In genomic region chr5:95822408-95823240, GRCh38 we compare ENCODE assay signal across 8 cellular contexts. TPM values are rescaled to one million over a fixed set of nuclear protein-coding genes. Genes with fewer than 3 reads are reported as not detected.
DNase-seq lines count a peak whose midpoint lies in the region; ATAC-seq and TF ChIP-seq lines count a peak whose summit lies in the region.

Gene GLRX, minus strand, starts transcription at chr5:95822726. Its CDS starts 64 bp downstream, at chr5:95822662.

- peak within 1 kb of the TSS; percentile 98 for H3K4me3 Mint-ChIP-seq in natural killer cell treated with Interleukin-12 subunit alpha and Interleukin-12 subunit beta and Interleukin-15 and Interleukin-18, amount 100 ng/mL, for 72 hours

- no peaks in the 10 kb centered on the region for H3K9me3 Mint-ChIP-seq in natural killer cell treated with Interleukin-12 subunit alpha and Interleukin-12 subunit beta and Interleukin-15 and Interleukin-18, amount 100 ng/mL, for 72 hours

- H3K9me3 ChIP-seq in OCI-LY3 (ENCODE audit: insufficient read depth, low read length) (no peaks in the 10 kb centered on the region), vagina (no peaks in the 10 kb centered on the region)

- H3K27me3 Mint-ChIP-seq in natural killer cell treated with Interleukin-12 subunit alpha and Interleukin-12 subunit beta and Interleukin-15 and Interleukin-18, amount 100 ng/mL, for 72 hours: no peaks in the 10 kb centered on the region

- no peak for TF ChIP-seq CTCF in OCI-LY3 (IDR thresholded peaks at IDR 0.05; ENCODE audit: low read depth, low read length)
- no peak for TF ChIP-seq CTCF in vagina (IDR thresholded peaks at IDR 0.05)

- intact Hi-C loops in vagina (cut with DNase I): loop anchor here (2.0 kb wide), 1 partner anchor 20 kb away; no protein-coding TSS in a partner anchor

- H4K20me1 ChIP-seq in OCI-LY3 (ENCODE audit: insufficient read depth, low read length): no peaks in the 10 kb centered on the region

- peaks cover 42 to 58% of the 10 kb centered on the region in 2 donors for H3K4me1 Mint-ChIP-seq in natural killer cell treated with Interleukin-12 subunit alpha and Interleukin-12 subunit beta and Interleukin-15 and Interleukin-18, amount 100 ng/mL, for 72 hours (ENCODE audit: low read depth in 2 of 2)

- peak within 1 kb of the TSS; percentile 97 for H3K4me3 ChIP-seq in OCI-LY3 (ENCODE audit: low read length)
- peak within 1 kb of the TSS; percentile 68 to 84 for H3K4me3 ChIP-seq in vagina

- no peaks in the 10 kb centered on the region for H3K27me3 ChIP-seq in OCI-LY3 (ENCODE audit: low read depth, low read length)
- H3K27me3 ChIP-seq in vagina: no peaks in the 10 kb centered on the region

- peak within 1 kb of the TSS; percentile 88 to 94 for H3K27ac Mint-ChIP-seq in natural killer cell treated with Interleukin-12 subunit alpha and Interleukin-12 subunit beta and Interleukin-15 and Interleukin-18, amount 100 ng/mL, for 72 hours

- H3K4me2 ChIP-seq in OCI-LY3 (ENCODE audit: low read length): peak within 1 kb of the TSS; percentile 99

- peak; percentile 58 for ATAC-seq in HG03439 (IDR thresholded peaks at IDR 0.05; ENCODE audit: unreplicated experiment)
- ATAC-seq in natural killer cell treated with Interleukin-12 subunit alpha and Interleukin-12 subunit beta and Interleukin-15 and Interleukin-18, amount 100 ng/mL, for 72 hours: peak in 1 of 2 donors; percentile 20

- peak; percentile 81 for TF ChIP-seq POLR2A in GM19099 (IDR thresholded peaks at IDR 0.05; ENCODE audit: extremely low read depth, insufficient read length, low read depth)
- peak in 1 of 2 donors; percentile 74 for TF ChIP-seq POLR2A in vagina (IDR thresholded peaks at IDR 0.05)

- peak within 1 kb of the TSS; percentile 81 for H2AFZ ChIP-seq in OCI-LY3 (ENCODE audit: low read depth, low read length)

- H3K79me2 ChIP-seq in OCI-LY3 (ENCODE audit: low read length): no peaks in the 10 kb centered on the region

- H3K36me3 ChIP-seq in OCI-LY3 (replicated peaks; ENCODE audit: low read depth, low read length): no peaks in the 10 kb centered on the region
- H3K36me3 ChIP-seq in vagina: no peaks in the 10 kb centered on the region

- H3K27ac ChIP-seq in OCI-LY3 (ENCODE audit: low read length) (peak within 1 kb of the TSS; percentile 76), vagina (peak within 1 kb of the TSS; percentile 90)

- H3K4me1 ChIP-seq in OCI-LY3 (ENCODE audit: low read length) (peaks cover 41% of the 10 kb centered on the region), vagina (peaks cover 66% of the 10 kb centered on the region)

- H3K9ac ChIP-seq in OCI-LY3 (ENCODE audit: low read length): peak within 1 kb of the TSS; percentile 75

- DNase-seq in COR-L47 (lab: John Stamatoyannopoulos, UW) (peak; percentile 44), fibroblast of the conjunctiva (ENCODE audit: low read depth) (peak; percentile 86), vagina (ENCODE audit: extremely low spot score in 2 of 2) (no peak)
- peak; percentile 85 for DNase-seq in activated effector memory CD4-positive, alpha-beta T cell treated with anti-CD3 and anti-CD28 coated beads, Interleukin-2, amount 50 U/mL, for 16 hours
- no peak for DNase-seq in natural killer cell treated with Interleukin-12 subunit alpha and Interleukin-12 subunit beta and Interleukin-15 and Interleukin-18, amount 100 ng/mL, for 72 hours (ENCODE audit: low spot score)

- peaks cover 12% of the 10 kb centered on the region for H3K36me3 Mint-ChIP-seq in natural killer cell treated with Interleukin-12 subunit alpha and Interleukin-12 subunit beta and Interleukin-15 and Interleukin-18, amount 100 ng/mL, for 72 hours

RNA-seq across cellular contexts. Expression of gene GLRX, which starts in this region (rescaled TPM):
- total RNA-seq in natural killer cell treated with Interleukin-12 subunit alpha and Interleukin-12 subunit beta and Interleukin-15 and Interleukin-18, amount 100 ng/mL, for 72 hours: 100 to 1,000 TPM; 109 to 408 TPM
- 63.3 TPM for total RNA-seq in vagina

Comparison
In these comparisons a context has a peak if more than half of its experiments do, and no peak if none do; other contexts are left out.
1. DNase-seq: peak in COR-L47 (single experiment), activated effector memory CD4-positive, alpha-beta T cell treated with anti-CD3 and anti-CD28 coated beads, Interleukin-2, amount 50 U/mL, for 16 hours (single experiment) and fibroblast of the conjunctiva (single experiment); none in natural killer cell treated with Interleukin-12 subunit alpha and Interleukin-12 subunit beta and Interleukin-15 and Interleukin-18, amount 100 ng/mL, for 72 hours (single experiment) and vagina (0 of 2).